ENCODE assay signal across 8 cellular contexts in genomic region chr9:71768388-71769174, GRCh38. TPM values are rescaled to one million over a fixed set of nuclear protein-coding genes. Genes with fewer than 3 reads are reported as not detected.
DNase-seq lines count a peak whose midpoint lies in the region; ATAC-seq and TF ChIP-seq lines count a peak whose summit lies in the region.

Gene CEMIP2, minus strand, starts transcription at chr9:71768513. Its CDS starts 18,140 bp downstream, at chr9:71750373.

- peaks cover 21% of the 10 kb centered on the region for H3K27me3 Mint-ChIP-seq in brain

- no peaks in the 10 kb centered on the region for H3K36me3 Mint-ChIP-seq in brain

- H3K4me3 Mint-ChIP-seq in brain: peak within 1 kb of the TSS; percentile 91 to 99 (median 97)

- peak; percentile 78 for ATAC-seq in HG02970 (IDR thresholded peaks at IDR 0.05; ENCODE audit: low FRiP score, unreplicated experiment)

- H3K9me3 ChIP-seq in iPS DF 6.9 (ENCODE audit: control insufficient read depth, insufficient read depth, low read length): no peaks in the 10 kb centered on the region

- peak in 1 of 2 experiments; percentile 56 for TF ChIP-seq CTCF in brain (conservative IDR thresholded peaks at IDR 0.05)

- peaks cover 0 to 3% (median 0%) of the 10 kb centered on the region in 5 experiments for H3K9me3 Mint-ChIP-seq in brain

- no peaks in the 10 kb centered on the region for H3K27me3 ChIP-seq in iPS DF 6.9 (ENCODE audit: control insufficient read depth, insufficient read depth, low read length)

- H3K27ac Mint-ChIP-seq in brain: peak within 1 kb of the TSS; percentile 89 to 99 (median 96)

- H3K4me1 ChIP-seq in iPS DF 6.9 (ENCODE audit: control insufficient read depth, insufficient read depth, low read length): peaks cover 2% of the 10 kb centered on the region; the same call in 1 of the 2 replicates

- WGBS in iPS DF 6.9 (ENCODE audit: insufficient coverage, insufficient read length): no CpG with 5 or more reads among the region's 86 CpGs

- H3K27ac ChIP-seq in iPS DF 6.9 (ENCODE audit: low read length): no peak within 1 kb of the TSS

- H3K4me3 ChIP-seq in iPS DF 6.9 (ENCODE audit: low read length) (peak within 1 kb of the TSS; percentile 82), skeletal muscle cell (ENCODE audit: low read depth, low read length) (peak within 1 kb of the TSS; percentile 77)

- DNase-seq in SHP77 (lab: John Stamatoyannopoulos, UW) (peak; percentile 64 to 73), SHP77 treated with DMSO at 0.1 percent for 48 hours (lab: John Stamatoyannopoulos, UW) (no peak), NCI-H2029 treated with DMSO at 0.1 percent for 48 hours (lab: John Stamatoyannopoulos, UW) (peak; percentile 80), UCSD-AML1 (lab: John Stamatoyannopoulos, UW; ENCODE audit: unreplicated experiment) (peak; percentile 89), iPS DF 6.9 (ENCODE audit: low read depth, low spot score) (no peak), skeletal muscle cell (ENCODE audit: low read depth) (peak; percentile 73)

- peaks cover 44% of the 10 kb centered on the region for H3K4me1 Mint-ChIP-seq in brain

- H3K36me3 ChIP-seq in iPS DF 6.9 (ENCODE audit: control insufficient read depth, insufficient read depth, low read length): no peaks in the 10 kb centered on the region

RNA-seq across cellular contexts. Expression of gene CEMIP2, which starts in this region (rescaled TPM):
- polyA plus RNA-seq in brain (ENCODE audit: insufficient read depth, low read depth, low replicate concordance): 6.8 TPM

Comparison
In these comparisons a context has a peak if more than half of its experiments do, and no peak if none do; other contexts are left out.
1. DNase-seq: peak in SHP77 (2 of 2), NCI-H2029 treated with DMSO at 0.1 percent for 48 hours (single experiment), UCSD-AML1 (single experiment) and skeletal muscle cell (single experiment); none in SHP77 treated with DMSO at 0.1 percent for 48 hours (single experiment) and iPS DF 6.9 (single experiment).